1 cellular context compared by ENCODE assay signal in genomic region chr2:170525566-170525900, GRCh38.
TF ChIP-seq lines count a peak whose summit lies in the region.

No MANE protein-coding gene starts in this region.

TF ChIP-seq in Ishikawa, 13 proteins besides CTCF, POLR2A, EP300 and RAD21 (continued from another document):
- peak; percentile 83 for TF ChIP-seq TEAD4 (IDR thresholded peaks at IDR 0.05)
